ENCODE assay signal across 1 cellular context in genomic region chr15:41558400-41559238, GRCh38.
TF ChIP-seq lines count a peak whose summit lies in the region.

Gene TYRO3 (plus strand): TSS chr15:41559212. CDS start chr15:41559258, 46 bp downstream.

TF ChIP-seq in HepG2, 621 proteins besides CTCF, POLR2A, EP300 and RAD21 (continued from another document):
- TF ChIP-seq ZHX2 (IDR thresholded peaks at IDR 0.05; ENCODE audit: low read depth) (no peak), ZHX2 (CRISPR knock-in tag; IDR thresholded peaks at IDR 0.05; ENCODE audit: borderline replicate concordance) (no peak), ATF7 (IDR thresholded peaks at IDR 0.05) (no peak), ATF7 (CRISPR knock-in tag; IDR thresholded peaks at IDR 0.05) (no peak), ZBTB38 (CRISPR knock-in tag; IDR thresholded peaks at IDR 0.05) (no peak), CCDC6 (CRISPR knock-in tag; IDR thresholded peaks at IDR 0.05) (0 out of 2 replicates have a peak, but pooled peaks have one; percentile 27), ZFP37 (CRISPR knock-in tag; IDR thresholded peaks at IDR 0.05; ENCODE audit: borderline replicate concordance) (no peak), YEATS4 (CRISPR knock-in tag; IDR thresholded peaks at IDR 0.05; ENCODE audit: borderline replicate concordance) (no peak), ZFP82 (CRISPR knock-in tag; IDR thresholded peaks at IDR 0.05; ENCODE audit: borderline replicate concordance) (no peak), SP140L (CRISPR knock-in tag; IDR thresholded peaks at IDR 0.05; ENCODE audit: borderline replicate concordance) (no peak), MAF1 (CRISPR knock-in tag; IDR thresholded peaks at IDR 0.05; ENCODE audit: borderline replicate concordance) (no peak), CBX1 (IDR thresholded peaks at IDR 0.05; ENCODE audit: low read depth) (no peak), MBD4 (IDR thresholded peaks at IDR 0.05; ENCODE audit: borderline replicate concordance, low read length) (no peak), RFXANK (CRISPR knock-in tag; IDR thresholded peaks at IDR 0.05) (no peak), HMG20B (CRISPR knock-in tag; conservative IDR thresholded peaks at IDR 0.05) (no peak), FLYWCH1 (CRISPR knock-in tag; IDR thresholded peaks at IDR 0.05) (no peak), ZNF780A (CRISPR knock-in tag; IDR thresholded peaks at IDR 0.05) (no peak), ZNF180 (CRISPR knock-in tag; IDR thresholded peaks at IDR 0.05; ENCODE audit: borderline replicate concordance, low read depth) (no peak), FOXA3 (CRISPR knock-in tag; IDR thresholded peaks at IDR 0.05) (no peak), ZBTB3 (CRISPR knock-in tag; IDR thresholded peaks at IDR 0.05; ENCODE audit: borderline replicate concordance, low read depth) (no peak), ASH2L (IDR thresholded peaks at IDR 0.05; ENCODE audit: insufficient read length, low read depth, low read length) (peak; percentile 17), TFDP1 (CRISPR knock-in tag; IDR thresholded peaks at IDR 0.05; ENCODE audit: borderline replicate concordance) (peak; percentile 30; the same call in 1 of the 2 replicates), ZBTB37 (CRISPR knock-in tag; IDR thresholded peaks at IDR 0.05) (no peak), ZNF546 (CRISPR knock-in tag; conservative IDR thresholded peaks at IDR 0.05) (no peak), ZFY (CRISPR knock-in tag; IDR thresholded peaks at IDR 0.05) (peak; percentile 31; the same call in 1 of the 2 replicates), HMGA1 (CRISPR knock-in tag; conservative IDR thresholded peaks at IDR 0.05) (no peak), ADNP (CRISPR knock-in tag; IDR thresholded peaks at IDR 0.05) (no peak), TBX3 (IDR thresholded peaks at IDR 0.05; ENCODE audit: borderline replicate concordance) (no peak), ZNF687 (CRISPR knock-in tag; IDR thresholded peaks at IDR 0.05) (0 out of 2 replicates have a peak, but pooled peaks have one; percentile 27), ZBTB14 (CRISPR knock-in tag; IDR thresholded peaks at IDR 0.05) (no peak), ZBTB2 (CRISPR knock-in tag; IDR thresholded peaks at IDR 0.05; ENCODE audit: low read depth) (no peak), ZNF710 (CRISPR knock-in tag; IDR thresholded peaks at IDR 0.05; ENCODE audit: borderline replicate concordance) (no peak), ZNF737 (CRISPR knock-in tag; IDR thresholded peaks at IDR 0.05; ENCODE audit: borderline replicate concordance) (no peak), ZNF781 (CRISPR knock-in tag; IDR thresholded peaks at IDR 0.05; ENCODE audit: borderline replicate concordance, not compliant biosample characterization) (no peak), STAG1 (CRISPR knock-in tag; IDR thresholded peaks at IDR 0.05) (peak; percentile 49), ZNF34 (CRISPR knock-in tag; IDR thresholded peaks at IDR 0.05; ENCODE audit: borderline replicate concordance) (no peak), REXO4 (CRISPR knock-in tag; IDR thresholded peaks at IDR 0.05; ENCODE audit: borderline replicate concordance) (no peak), ZNF383 (CRISPR knock-in tag; IDR thresholded peaks at IDR 0.05; ENCODE audit: borderline replicate concordance) (no peak), HINFP (CRISPR knock-in tag; IDR thresholded peaks at IDR 0.05; ENCODE audit: low read depth) (no peak), HNF1B (CRISPR knock-in tag; IDR thresholded peaks at IDR 0.05) (0 out of 2 replicates have a peak, but pooled peaks have one; percentile 8), ONECUT2 (CRISPR knock-in tag; IDR thresholded peaks at IDR 0.05) (no peak), NR2F2 (IDR thresholded peaks at IDR 0.05; ENCODE audit: borderline replicate concordance, low read depth) (no peak)
